14 cellular contexts compared by ENCODE assay signal in genomic region chr7:33771422-33771821, GRCh38.
"Had no signal": no experiment of that assay in that cellular context is flagged by ENCODE, and none has a peak within 500 bp of the region (broad histone marks: within the 10 kb centered on the region; RNA-seq: fewer than 3 reads in every experiment).

No MANE protein-coding gene starts in this region.

- H3K27ac ChIP-seq: heart right ventricle, sigmoid colon, stomach, thoracic aorta, transverse colon had no signal

- ATAC-seq: heart right ventricle, natural killer cell had no signal

- H3K27me3 ChIP-seq: heart right ventricle, sigmoid colon, stomach, transverse colon had no signal

- H3K36me3 ChIP-seq: heart right ventricle, sigmoid colon, stomach, thoracic aorta, transverse colon had no signal

- H3K4me3 ChIP-seq: heart right ventricle, sigmoid colon, skin epidermis, stomach, thoracic aorta, transverse colon had no signal

- H3K4me1 ChIP-seq: sigmoid colon had no signal

- H3K9me3 ChIP-seq: heart right ventricle, sigmoid colon, stomach, thoracic aorta, transverse colon had no signal

- DNase-seq: erythroblast; heart right ventricle; hypothalamus; kidney glomerular epithelial cell; natural killer cell; posterior cingulate gyrus; sigmoid colon; stimulated activated CD4-positive, alpha-beta T cell treated with anti-CD3 and anti-CD28 coated beads, Interleukin-12 subunit alpha, Interleukin-12 subunit beta, amount 100 ng/mL, for 4 hours; stimulated activated naive CD4-positive, alpha-beta T cell; stomach; substantia nigra; transverse colon had no signal
